In the genomic region with DNA sequence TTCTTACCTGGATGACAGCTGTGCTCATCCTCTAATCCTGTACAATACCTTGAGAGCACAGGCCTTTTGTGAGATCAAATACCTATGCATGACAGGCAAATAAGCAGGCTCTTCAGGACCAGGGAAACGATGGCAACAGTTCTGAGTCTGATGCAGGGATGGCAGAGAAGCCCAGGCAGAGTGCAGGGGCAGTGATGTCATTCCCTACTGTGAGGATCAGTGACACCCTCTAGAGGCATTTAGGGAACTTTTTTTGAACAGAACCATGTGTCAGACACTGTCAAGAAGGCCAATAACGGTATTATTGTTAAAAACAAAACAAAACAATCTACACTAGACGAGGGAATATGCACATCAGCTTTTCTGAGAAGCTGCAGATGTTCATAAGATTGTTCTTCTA, we compare ENCODE assay signal across 8 cellular contexts.
DNase-seq lines count a peak whose midpoint lies in the region; ATAC-seq and TF ChIP-seq lines count a peak whose summit lies in the region.

No MANE protein-coding gene starts in this region.

- no peaks in the 10 kb centered on the region for H3K79me2 ChIP-seq in SK-N-SH (ENCODE audit: insufficient read depth)

- no peak overlapping the region for H3K9ac ChIP-seq in SK-N-SH

- no peak overlapping the region for H3K4me3 ChIP-seq in AG10803 (ENCODE audit: low read length)
- no peak overlapping the region for H3K4me3 ChIP-seq in SK-N-SH (ENCODE audit: low read depth in 2 of 2, low read length in 1 of 2)
- no peak overlapping the region for H3K4me3 ChIP-seq in right atrium auricular region
- H3K4me3 ChIP-seq in prostate gland, result no peak overlapping the region

- H3K9me3 ChIP-seq in SK-N-SH (no peaks in the 10 kb centered on the region), right atrium auricular region (no peaks in the 10 kb centered on the region), prostate gland (no peaks in the 10 kb centered on the region)

- CTCF ChIA-PET in SK-N-SH (lab: Yijun Ruan, JAX), result interaction anchor here (0.9 to 1.9 kb wide), 8 partner anchors 9 to 225 kb away, joined by 3 to 8 read pairs (median 3); no protein-coding TSS in a partner anchor

- no peak for ATAC-seq in GM21423 (IDR thresholded peaks at IDR 0.05; ENCODE audit: unreplicated experiment)
- ATAC-seq in HG02623 (IDR thresholded peaks at IDR 0.05; ENCODE audit: unreplicated experiment), result no peak

- TF ChIP-seq RAD21 in SK-N-SH (IDR thresholded peaks at IDR 0.05; ENCODE audit: low read length), result peak; percentile 69

- no peak for TF ChIP-seq POLR2A in prostate gland (IDR thresholded peaks at IDR 0.05)

- DNase-seq in AG10803 (ENCODE audit: low read depth) (peak; percentile 43), GM20000 (ENCODE audit: low spot score) (peak; percentile 52), SK-N-SH (peak; percentile 60), right atrium auricular region (ENCODE audit: low spot score) (peak; percentile 68), DMS79 (lab: John Stamatoyannopoulos, UW) (no peak), prostate gland (ENCODE audit: low spot score) (no peak)

- H3F3A ChIP-seq in SK-N-SH (replicated peaks; ENCODE audit: insufficient read depth), result no peaks in the 10 kb centered on the region

- H2AFZ ChIP-seq in SK-N-SH (ENCODE audit: low read depth), result no peak overlapping the region

- peak; percentile 33 for TF ChIP-seq CTCF in AG10803 (conservative IDR thresholded peaks at IDR 0.05; ENCODE audit: low read length)
- TF ChIP-seq CTCF in GM20000 (IDR thresholded peaks at IDR 0.05; ENCODE audit: extremely low read depth, missing control alignments), result no peak
- TF ChIP-seq CTCF in SK-N-SH (IDR thresholded peaks at IDR 0.05), result 0 out of 2 replicates have a peak, but pooled peaks have one; percentile 15
- TF ChIP-seq CTCF in right atrium auricular region (IDR thresholded peaks at IDR 0.05), result peak in 1 of 2 donors; percentile 59
- peak in 2 of 4 experiments; percentile 21 to 35 for TF ChIP-seq CTCF in prostate gland (IDR thresholded peaks at IDR 0.05)

- POLR2A ChIA-PET in SK-N-SH (lab: Yijun Ruan, JAX), result no interaction called here

- H3K4me1 ChIP-seq in SK-N-SH (ENCODE audit: control insufficient read depth in 1 of 2, insufficient read depth in 2 of 2, low read depth in 1 of 2, low read length in 1 of 2) (peaks cover 0 to 35% of the 10 kb centered on the region in 2 experiments; a peak in 2 of 4 replicates), right atrium auricular region (peaks cover 0 to 32% of the 10 kb centered on the region in 2 donors), prostate gland (replicated peaks) (no peaks in the 10 kb centered on the region)

- no peak for TF ChIP-seq EP300 in SK-N-SH (IDR thresholded peaks at IDR 0.05; ENCODE audit: borderline replicate concordance in 1 of 2, low read depth in 1 of 2, low read length in 1 of 2)

- no peak overlapping the region for H3K4me2 ChIP-seq in SK-N-SH

- no peaks in the 10 kb centered on the region for H3K27me3 ChIP-seq in SK-N-SH (ENCODE audit: insufficient read depth)
- H3K27me3 ChIP-seq in right atrium auricular region, result no peaks in the 10 kb centered on the region
- H3K27me3 ChIP-seq in prostate gland (replicated peaks; ENCODE audit: insufficient read depth), result no peaks in the 10 kb centered on the region

- H4K20me1 ChIP-seq in SK-N-SH (ENCODE audit: insufficient read depth), result no peaks in the 10 kb centered on the region

- H3K9me2 ChIP-seq in SK-N-SH, result no peaks in the 10 kb centered on the region

- H3K27ac ChIP-seq in SK-N-SH (ENCODE audit: low read depth in 2 of 2, low read length in 1 of 2), result no peak overlapping the region; a peak in 1 of 4 replicates
- peak overlapping the region in 1 of 2 donors; percentile 44 for H3K27ac ChIP-seq in right atrium auricular region
- no peak overlapping the region for H3K27ac ChIP-seq in prostate gland

- intact Hi-C loops in prostate gland (cut with DNase I), result no loop called here

- WGBS in SK-N-SH (ENCODE audit: low lambda C conversion rate), result 12% methylated on average over 3 of the region's 3 CpGs
- WGBS in prostate gland, result 24% methylated on average over 3 of the region's 3 CpGs

- H3K36me3 ChIP-seq in SK-N-SH (replicated peaks in 1 of 2; ENCODE audit: control insufficient read depth in 1 of 2, insufficient read depth in 2 of 2, low read length in 1 of 2) (no peaks in the 10 kb centered on the region), right atrium auricular region (peaks cover 9% of the 10 kb centered on the region), prostate gland (no peaks in the 10 kb centered on the region)

TF ChIP-seq in SK-N-SH, 30 proteins besides CTCF, POLR2A, EP300 and RAD21:
- TF ChIP-seq SMC3 (IDR thresholded peaks at IDR 0.05; ENCODE audit: low read depth, low read length), result peak; percentile 37; the same call in 1 of the 2 replicates
- peak; percentile 66; the same call in 1 of the 2 replicates for TF ChIP-seq MXI1 (IDR thresholded peaks at IDR 0.05; ENCODE audit: low read depth, low read length)
- TF ChIP-seq, protein P1, sequence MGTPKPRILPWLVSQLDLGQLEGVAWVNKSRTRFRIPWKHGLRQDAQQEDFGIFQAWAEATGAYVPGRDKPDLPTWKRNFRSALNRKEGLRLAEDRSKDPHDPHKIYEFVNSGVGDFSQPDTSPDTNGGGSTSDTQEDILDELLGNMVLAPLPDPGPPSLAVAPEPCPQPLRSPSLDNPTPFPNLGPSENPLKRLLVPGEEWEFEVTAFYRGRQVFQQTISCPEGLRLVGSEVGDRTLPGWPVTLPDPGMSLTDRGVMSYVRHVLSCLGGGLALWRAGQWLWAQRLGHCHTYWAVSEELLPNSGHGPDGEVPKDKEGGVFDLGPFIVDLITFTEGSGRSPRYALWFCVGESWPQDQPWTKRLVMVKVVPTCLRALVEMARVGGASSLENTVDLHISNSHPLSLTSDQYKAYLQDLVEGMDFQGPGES (IDR thresholded peaks at IDR 0.05; ENCODE audit: low read depth, low read length), result no peak

Comparison
In these comparisons a context has a peak if more than half of its experiments do, and no peak if none do; other contexts are left out.
1. DNase-seq: peak in AG10803 (single experiment), GM20000 (single experiment), SK-N-SH (single experiment) and right atrium auricular region (single experiment); none in DMS79 (single experiment) and prostate gland (single experiment).